Comparison of ENCODE assay signal across 9 cellular contexts in genomic region chr5:107365355-107366109, GRCh38.
A peak's percentile ranks its signal among the peaks of the same experiment; 100 is the strongest.
DNase-seq lines count a peak whose midpoint lies in the region; ATAC-seq and TF ChIP-seq lines count a peak whose summit lies in the region.
"Had no signal": no experiment of that assay in that cellular context is flagged by ENCODE, and none has a peak within 500 bp of the region (broad histone marks: within the 10 kb centered on the region; RNA-seq: fewer than 3 reads in every experiment).

No MANE protein-coding gene starts in this region.

- H3K27ac ChIP-seq in spleen (peak overlapping the region in 6 of 8 donors; percentile 4 to 80 (median 70)), gastrocnemius medialis (no peak overlapping the region)

- WGBS in spleen, 5 donors: 29 to 43% (median 34%) methylated on average over 10 of the region's 10 CpGs

- intact Hi-C loops in spleen (cut with DNase I; ENCODE audit: low total_unique reads): no loop called here
- intact Hi-C loops in gastrocnemius medialis (cut with DNase I; ENCODE audit: low total_unique reads): no loop called here

- H3K9me3 ChIP-seq in spleen (no peaks in the 10 kb centered on the region), gastrocnemius medialis (no peaks in the 10 kb centered on the region)

- TF ChIP-seq CTCF in spleen (IDR thresholded peaks at IDR 0.05 in 8 of 11, conservative IDR thresholded peaks at IDR 0.05 in 3 of 11) (no peak), gastrocnemius medialis (IDR thresholded peaks at IDR 0.05 in 4 of 5, conservative IDR thresholded peaks at IDR 0.05 in 1 of 5) (no peak)

- H3K4me1 ChIP-seq in spleen: peaks cover 0 to 37% (median 13%) of the 10 kb centered on the region in 6 donors
- no peaks in the 10 kb centered on the region for H3K4me1 ChIP-seq in gastrocnemius medialis

- H3K27me3 ChIP-seq in spleen (replicated peaks in 1 of 7) (no peaks in the 10 kb centered on the region), gastrocnemius medialis (no peaks in the 10 kb centered on the region)

- DNase-seq in astrocyte of the hippocampus (ENCODE audit: low read depth, low spot score) (peak; percentile 68), spleen (no peak), NCI-H128 (lab: John Stamatoyannopoulos, UW; ENCODE audit: unreplicated experiment) (no peak), gastrocnemius medialis (no peak), DMS 273 (lab: John Stamatoyannopoulos, UW; ENCODE audit: unreplicated experiment) (no peak)
- no peak for DNase-seq in activated CD4-positive, alpha-beta T cell treated with anti-CD3 and anti-CD28 coated beads, Interleukin-2, amount 50 U/mL, for 1 hour
- DNase-seq: activated CD4-positive, alpha-beta T cell treated with anti-CD3 and anti-CD28 coated beads, Interleukin-2, amount 10 ng/mL, durations not matched to agents 24 days and 14 days had no signal

- H3K4me3 ChIP-seq in spleen: peak overlapping the region in 1 of 8 donors; percentile 27
- H3K4me3 ChIP-seq in gastrocnemius medialis: no peak overlapping the region

- ATAC-seq in GM19035 (IDR thresholded peaks at IDR 0.05; ENCODE audit: unreplicated experiment) (peak; percentile 49), HG03354 (IDR thresholded peaks at IDR 0.05; ENCODE audit: poor library complexity, severe bottlenecking, unreplicated experiment) (peak; percentile 52), gastrocnemius medialis (no peak)

- H3K36me3 ChIP-seq in spleen (no peaks in the 10 kb centered on the region), gastrocnemius medialis (no peaks in the 10 kb centered on the region)

- TF ChIP-seq POLR2A in spleen (IDR thresholded peaks at IDR 0.05) (no peak), gastrocnemius medialis (IDR thresholded peaks at IDR 0.05) (no peak)

- in situ Hi-C loops in gastrocnemius medialis (cut with MboI; ENCODE audit: low sequenced_read_pairs in 4 of 4): no loop called here

Comparison
In these comparisons a context has a peak if more than half of its experiments do, and no peak if none do; other contexts are left out.
1. ATAC-seq: peak in GM19035 (single experiment) and HG03354 (single experiment); none in gastrocnemius medialis (0 of 2).
2. H3K27ac ChIP-seq: peak in spleen (6 of 8); none in gastrocnemius medialis (0 of 4).